Comparison of ENCODE assay signal across 21 cellular contexts in the genomic region with DNA sequence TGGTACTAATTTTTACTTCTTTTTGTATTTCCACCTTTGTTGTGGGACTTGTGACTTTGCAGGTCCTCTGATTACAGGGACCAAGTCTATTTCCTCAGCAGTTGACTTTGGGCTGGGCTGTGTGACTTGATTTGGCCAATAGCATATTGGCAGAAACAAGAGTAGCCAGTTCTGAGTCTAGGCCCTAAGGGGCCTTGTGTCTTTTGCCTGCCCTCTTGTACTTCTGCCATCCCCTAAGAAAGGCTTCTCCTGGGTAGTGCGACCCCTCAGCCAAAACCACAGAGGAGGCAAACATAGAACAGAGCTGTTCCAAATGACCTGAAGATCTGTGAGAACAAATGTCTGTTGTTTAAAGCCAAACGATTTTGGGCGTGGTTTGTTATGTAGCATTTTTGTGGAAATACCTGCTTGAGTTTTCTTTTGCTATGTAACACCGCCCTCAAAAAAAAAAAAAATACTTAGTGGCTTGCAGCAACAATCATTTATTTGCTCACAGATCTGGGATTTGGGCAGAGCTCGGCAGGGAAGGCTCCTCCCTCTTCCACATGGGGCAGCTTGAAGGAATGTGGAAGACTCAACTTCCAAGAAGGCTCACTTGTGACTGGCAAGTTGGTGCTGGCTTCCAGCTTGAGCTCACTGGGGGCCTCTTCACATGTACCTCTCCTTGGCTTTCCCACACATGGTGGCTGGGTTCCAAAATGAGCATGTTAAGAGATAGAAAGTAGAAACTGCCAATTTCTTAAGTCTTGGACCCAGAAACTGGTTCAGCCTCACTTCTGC.
DNase-seq lines count a peak whose midpoint lies in the region; ATAC-seq and TF ChIP-seq lines count a peak whose summit lies in the region.
"Had no signal": no experiment of that assay in that cellular context is flagged by ENCODE, and none has a peak within 500 bp of the region (broad histone marks: within the 10 kb centered on the region; RNA-seq: fewer than 3 reads in every experiment).

No MANE protein-coding gene starts in this region.

- H3K4me1 Mint-ChIP-seq in MCF 10A (ENCODE audit: insufficient read depth, unreplicated experiment): peaks cover 6% of the 10 kb centered on the region
- H3K4me1 Mint-ChIP-seq: CD4-positive, alpha-beta memory T cell had no signal

- H3K27me3 ChIP-seq in foreskin keratinocyte: no peaks in the 10 kb centered on the region
- no peaks in the 10 kb centered on the region for H3K27me3 ChIP-seq in trophoblast cell (ENCODE audit: insufficient read depth, low read length)
- H3K27me3 ChIP-seq in mesenchymal stem cell (ENCODE audit: control insufficient read depth in 1 of 2, insufficient read depth in 1 of 2, low read length in 2 of 2): no peaks in the 10 kb centered on the region
- H3K27me3 ChIP-seq: MG63, Peyer's patch had no signal

- H3K18ac ChIP-seq in trophoblast cell (ENCODE audit: low read length) (no peak overlapping the region), mesenchymal stem cell (ENCODE audit: low read depth in 1 of 2, low read length in 2 of 2) (no peak overlapping the region)

- no peaks in the 10 kb centered on the region for H3K4me1 ChIP-seq in foreskin keratinocyte
- peaks cover 2 to 8% of the 10 kb centered on the region in 2 experiments for H3K4me1 ChIP-seq in trophoblast cell (ENCODE audit: control insufficient read depth in 1 of 2, insufficient read depth in 2 of 2, low read length in 2 of 2)
- no peaks in the 10 kb centered on the region for H3K4me1 ChIP-seq in mesenchymal stem cell (ENCODE audit: control insufficient read depth, insufficient read depth, low read depth, low read length)
- H3K4me1 ChIP-seq: Peyer's patch had no signal

- H4K8ac ChIP-seq in trophoblast cell (ENCODE audit: low read depth, low read length) (no peak overlapping the region), mesenchymal stem cell (ENCODE audit: low read length) (no peak overlapping the region)

- H3K4me3 ChIP-seq in trophoblast cell (ENCODE audit: low read depth, low read length) (no peak overlapping the region), mesenchymal stem cell (ENCODE audit: insufficient read depth in 1 of 2, low read depth in 1 of 2, low read length in 2 of 2) (no peak overlapping the region)
- H3K4me3 ChIP-seq: MG63, Peyer's patch had no signal

- peaks cover 5% of the 10 kb centered on the region for H3K9me3 Mint-ChIP-seq in MCF 10A (ENCODE audit: unreplicated experiment)

- no peak overlapping the region for H2BK15ac ChIP-seq in mesenchymal stem cell (ENCODE audit: low read depth, poor library complexity, severe bottlenecking)

- no peak overlapping the region for H3K23ac ChIP-seq in trophoblast cell (ENCODE audit: low read length)
- H3K23ac ChIP-seq in mesenchymal stem cell (ENCODE audit: low read length in 2 of 2): no peak overlapping the region

- H2BK5ac ChIP-seq in trophoblast cell (ENCODE audit: low read depth, low read length, poor library complexity) (no peak overlapping the region), mesenchymal stem cell (ENCODE audit: low read depth, low read length, poor library complexity, severe bottlenecking) (no peak overlapping the region)

- no peak overlapping the region for H3K27ac Mint-ChIP-seq in MCF 10A (ENCODE audit: low read depth, unreplicated experiment)
- H3K27ac Mint-ChIP-seq: CD4-positive, alpha-beta memory T cell had no signal

- H2BK12ac ChIP-seq in trophoblast cell (ENCODE audit: low read length) (peak overlapping the region; percentile 64), mesenchymal stem cell (ENCODE audit: low read length in 2 of 2) (no peak overlapping the region)

- intact Hi-C loops in MCF 10A (cut with micrococcal nuclease): no loop called here

- H4K91ac ChIP-seq in trophoblast cell (ENCODE audit: low read depth, low read length) (no peak overlapping the region), mesenchymal stem cell (ENCODE audit: low read length) (no peak overlapping the region)

- H3K27me3 Mint-ChIP-seq in MCF 10A (ENCODE audit: insufficient read depth, unreplicated experiment): no peaks in the 10 kb centered on the region
- H3K27me3 Mint-ChIP-seq: CD4-positive, alpha-beta memory T cell had no signal

- peak; percentile 5 for DNase-seq in MCF 10A (ENCODE audit: unreplicated experiment)
- peak; percentile 36 to 75 for DNase-seq in foreskin keratinocyte
- DNase-seq in trophoblast cell: peak in 1 of 2 donors; percentile 3
- DNase-seq in mesenchymal stem cell: no peak
- DNase-seq: C1 segment of cervical spinal cord; Caco-2; CD4-positive, alpha-beta memory T cell; DMS 273 treated with DMSO at 0.1 percent for 48 hours; DMS79; EL; GF-D8; KBM-7; MG63; NCI-H1105 treated with DMSO at 0.1 percent for 48 hours; NCI-H2029 treated with DMSO at 0.1 percent for 48 hours; NCI-H69; Peyer's patch; SHP77 treated with DMSO at 0.1 percent for 48 hours had no signal

- CTCF ChIA-PET in MCF 10A (lab: Yijun Ruan, JAX): interaction anchor here (1.2 kb wide), 1 partner anchor 8 kb away, joined by 3 read pairs; no protein-coding TSS in a partner anchor

- H3K36me3 Mint-ChIP-seq in MCF 10A (ENCODE audit: insufficient read depth, unreplicated experiment): no peaks in the 10 kb centered on the region
- H3K36me3 Mint-ChIP-seq: CD4-positive, alpha-beta memory T cell had no signal

- ATAC-seq in foreskin keratinocyte (no peak), HG03342 (IDR thresholded peaks at IDR 0.05; ENCODE audit: unreplicated experiment) (no peak), GM21737 (IDR thresholded peaks at IDR 0.05; ENCODE audit: unreplicated experiment) (no peak), GM21360 (IDR thresholded peaks at IDR 0.05; ENCODE audit: unreplicated experiment) (no peak)

- H3K14ac ChIP-seq in trophoblast cell (ENCODE audit: low read length) (no peak overlapping the region), mesenchymal stem cell (ENCODE audit: low read length in 2 of 2) (no peak overlapping the region)

- H3K9ac ChIP-seq in trophoblast cell (ENCODE audit: low read length): no peak overlapping the region
- H3K9ac ChIP-seq in mesenchymal stem cell (ENCODE audit: low read length): no peak overlapping the region

- no peak overlapping the region for H3K4ac ChIP-seq in trophoblast cell (ENCODE audit: low read depth, low read length)
- H3K4ac ChIP-seq in mesenchymal stem cell (ENCODE audit: low read depth in 1 of 2, low read length in 2 of 2): no peak overlapping the region

- TF ChIP-seq CTCF in MCF 10A (IDR thresholded peaks at IDR 0.05; ENCODE audit: unreplicated experiment) (no peak), foreskin keratinocyte (conservative IDR thresholded peaks at IDR 0.05) (no peak)

- H2AK5ac ChIP-seq in trophoblast cell (ENCODE audit: low read length): no peak overlapping the region
- no peak overlapping the region for H2AK5ac ChIP-seq in mesenchymal stem cell (ENCODE audit: low read length, severe bottlenecking)

- H3K27ac ChIP-seq in foreskin keratinocyte (no peak overlapping the region), trophoblast cell (ENCODE audit: low read depth, low read length) (no peak overlapping the region), mesenchymal stem cell (ENCODE audit: low read length, poor library complexity, severe bottlenecking) (no peak overlapping the region)
- H3K27ac ChIP-seq: Peyer's patch had no signal

- no peak overlapping the region for H3K4me3 Mint-ChIP-seq in MCF 10A (ENCODE audit: unreplicated experiment)
- H3K4me3 Mint-ChIP-seq: CD4-positive, alpha-beta memory T cell had no signal

- H2AFZ ChIP-seq in trophoblast cell (ENCODE audit: insufficient read depth, low read length, poor library complexity) (no peak overlapping the region), mesenchymal stem cell (ENCODE audit: low read depth, low read length) (no peak overlapping the region)

- POLR2A ChIA-PET in MCF 10A (lab: Yijun Ruan, JAX): no interaction called here

- H3K9me3 ChIP-seq in trophoblast cell (ENCODE audit: insufficient read depth, low read depth, low read length): no peaks in the 10 kb centered on the region
- H3K9me3 ChIP-seq in mesenchymal stem cell (ENCODE audit: control insufficient read depth, low read length): no peaks in the 10 kb centered on the region
- H3K9me3 ChIP-seq: Caco-2, MG63, Peyer's patch had no signal

- BruUV-seq in MCF 10A (replicated peaks; lab: Mats Ljungman, UMichigan): no TSS peak

- H2BK120ac ChIP-seq in trophoblast cell (ENCODE audit: insufficient read depth, low read length, poor library complexity) (no peak overlapping the region), mesenchymal stem cell (ENCODE audit: low read depth, low read length) (no peak overlapping the region)

- H3K79me1 ChIP-seq in trophoblast cell (ENCODE audit: low read length) (no peaks in the 10 kb centered on the region), mesenchymal stem cell (replicated peaks; ENCODE audit: low read length, poor library complexity, severe bottlenecking) (no peaks in the 10 kb centered on the region)

- no peak overlapping the region for H4K12ac ChIP-seq in trophoblast cell (ENCODE audit: low read depth, low read length)

- H3K4me2 ChIP-seq in trophoblast cell (ENCODE audit: low read length) (no peak overlapping the region), mesenchymal stem cell (ENCODE audit: low read length, poor library complexity, severe bottlenecking) (no peak overlapping the region)

- H3K79me2 ChIP-seq in trophoblast cell (ENCODE audit: control insufficient read depth, insufficient read depth, low read length, poor library complexity): no peaks in the 10 kb centered on the region

- H3K36me3 ChIP-seq in trophoblast cell (ENCODE audit: control insufficient read depth in 1 of 2, insufficient read depth in 2 of 2, low read length in 2 of 2) (no peaks in the 10 kb centered on the region), mesenchymal stem cell (ENCODE audit: control insufficient read depth in 1 of 2, insufficient read depth in 2 of 2, low read depth in 1 of 2, low read length in 2 of 2) (no peaks in the 10 kb centered on the region)
- H3K36me3 ChIP-seq: MG63, Peyer's patch had no signal

- no CpG with 5 or more reads among the region's 5 CpGs for WGBS in trophoblast cell (ENCODE audit: extremely low coverage, insufficient coverage, insufficient read length)
- 67% methylated on average over 4 of the region's 5 CpGs for WGBS in mesenchymal stem cell
